ENCODE assay signal across 7 cellular contexts in genomic region chr10:123149568-123150228, GRCh38. TPM values are rescaled to one million over a fixed set of nuclear protein-coding genes. Genes with fewer than 3 reads are reported as not detected.
DNase-seq lines count a peak whose midpoint lies in the region; TF ChIP-seq lines count a peak whose summit lies in the region.

No MANE protein-coding gene starts in this region.

- peak overlapping the region; percentile 56 for H3K27ac Mint-ChIP-seq in activated T-helper 1 cell treated with anti-CD3 and anti-CD28 coated beads, Interleukin-12 subunit alpha, Interleukin-12 subunit beta, Interleukin-2, Interleukin-4 antibody, amounts not matched to agents 30 ng/mL and 10 ng/mL and 1 ng/mL, durations not matched to agents 14 hours and 24 hours and 36 hours

- H3K27me3 ChIP-seq in iPS-18a (ENCODE audit: control insufficient read depth, insufficient read depth, low read length), result peaks cover 91% of the 10 kb centered on the region

- H3K36me3 ChIP-seq in iPS-18a (ENCODE audit: control insufficient read depth, low read depth, low read length), result no peaks in the 10 kb centered on the region

- TF ChIP-seq POLR2A in lower leg skin (IDR thresholded peaks at IDR 0.05), result no peak

- H3K27ac ChIP-seq in iPS-18a (ENCODE audit: low read length), result no peak overlapping the region

- H3K9me3 ChIP-seq in iPS-18a (ENCODE audit: control insufficient read depth, low read depth, low read length), result no peaks in the 10 kb centered on the region

- peaks cover 43% of the 10 kb centered on the region for H3K27me3 Mint-ChIP-seq in activated T-helper 1 cell treated with anti-CD3 and anti-CD28 coated beads, Interleukin-12 subunit alpha, Interleukin-12 subunit beta, Interleukin-2, Interleukin-4 antibody, amounts not matched to agents 30 ng/mL and 10 ng/mL and 1 ng/mL, durations not matched to agents 14 hours and 24 hours and 36 hours (ENCODE audit: insufficient read depth)

- DNase-seq in GM20000 (ENCODE audit: low spot score), result peak; percentile 52
- no peak for DNase-seq in activated T-helper 1 cell treated with anti-CD3 and anti-CD28 coated beads, Interleukin-12 subunit alpha, Interleukin-12 subunit beta, Interleukin-2, Interleukin-4 antibody, amounts not matched to agents 30 ng/mL and 10 ng/mL and 1 ng/mL, durations not matched to agents 14 hours and 24 hours and 36 hours (ENCODE audit: low spot score)
- peak; percentile 64 for DNase-seq in stimulated activated CD8-positive, alpha-beta memory T cell treated with anti-CD3 and anti-CD28 coated beads, Interleukin-4, amount 100 ng/mL, for 48 hours
- no peak for DNase-seq in lower leg skin (ENCODE audit: low spot score in 2 of 2)
- no peak for DNase-seq in activated CD4-positive, CD25-positive, alpha-beta regulatory T cell (lab: John Stamatoyannopoulos, UW)
- DNase-seq in medulla oblongata (ENCODE audit: extremely low spot score), result no peak

- intact Hi-C loops in activated T-helper 1 cell treated with anti-CD3 and anti-CD28 coated beads, Interleukin-12 subunit alpha, Interleukin-12 subunit beta, Interleukin-2, Interleukin-4 antibody, amounts not matched to agents 30 ng/mL and 10 ng/mL and 1 ng/mL, durations not matched to agents 14 hours and 24 hours and 36 hours (cut with micrococcal nuclease), result loop anchor here (5.0 to 10.0 kb wide), 4 partner anchors 1075 to 1575 kb away; partner anchors contain the start of genes ATE1 and LHPP
- intact Hi-C loops in lower leg skin (cut with DNase I; ENCODE audit: low total_unique reads), result no loop called here

- H3K4me3 Mint-ChIP-seq in activated T-helper 1 cell treated with anti-CD3 and anti-CD28 coated beads, Interleukin-12 subunit alpha, Interleukin-12 subunit beta, Interleukin-2, Interleukin-4 antibody, amounts not matched to agents 30 ng/mL and 10 ng/mL and 1 ng/mL, durations not matched to agents 14 hours and 24 hours and 36 hours, result peak overlapping the region; percentile 71

- peak overlapping the region; percentile 63 for H3K4me3 ChIP-seq in iPS-18a (ENCODE audit: low read length)
- H3K4me3 ChIP-seq in lower leg skin (ENCODE audit: low read depth, poor library complexity, severe bottlenecking), result no peak overlapping the region

- H3K9ac ChIP-seq in iPS-18a (ENCODE audit: low read length), result peak overlapping the region; percentile 23

- WGBS in lower leg skin, 2 donors, result 1% methylated on average over 30 to 53 of the region's 76 CpGs

- peaks cover 53% of the 10 kb centered on the region for H3K4me1 ChIP-seq in iPS-18a (ENCODE audit: control insufficient read depth, low read depth, low read length)

- H3K9me3 Mint-ChIP-seq in activated T-helper 1 cell treated with anti-CD3 and anti-CD28 coated beads, Interleukin-12 subunit alpha, Interleukin-12 subunit beta, Interleukin-2, Interleukin-4 antibody, amounts not matched to agents 30 ng/mL and 10 ng/mL and 1 ng/mL, durations not matched to agents 14 hours and 24 hours and 36 hours, result no peaks in the 10 kb centered on the region

- peaks cover 44% of the 10 kb centered on the region for H3K4me1 Mint-ChIP-seq in activated T-helper 1 cell treated with anti-CD3 and anti-CD28 coated beads, Interleukin-12 subunit alpha, Interleukin-12 subunit beta, Interleukin-2, Interleukin-4 antibody, amounts not matched to agents 30 ng/mL and 10 ng/mL and 1 ng/mL, durations not matched to agents 14 hours and 24 hours and 36 hours (ENCODE audit: low read depth)

- TF ChIP-seq CTCF in GM20000 (IDR thresholded peaks at IDR 0.05; ENCODE audit: extremely low read depth, missing control alignments), result no peak
- TF ChIP-seq CTCF in lower leg skin (IDR thresholded peaks at IDR 0.05), result no peak

- peaks cover 5% of the 10 kb centered on the region for H3K36me3 Mint-ChIP-seq in activated T-helper 1 cell treated with anti-CD3 and anti-CD28 coated beads, Interleukin-12 subunit alpha, Interleukin-12 subunit beta, Interleukin-2, Interleukin-4 antibody, amounts not matched to agents 30 ng/mL and 10 ng/mL and 1 ng/mL, durations not matched to agents 14 hours and 24 hours and 36 hours (ENCODE audit: low read depth)

RNA-seq across cellular contexts. Expression of gene HMX2, which starts 1.8 kb away (rescaled TPM):
- not detected in 2 replicates for total RNA-seq in activated T-helper 1 cell treated with anti-CD3 and anti-CD28 coated beads, Interleukin-12 subunit alpha, Interleukin-12 subunit beta, Interleukin-2, Interleukin-4 antibody, amounts not matched to agents 30 ng/mL and 10 ng/mL and 1 ng/mL, durations not matched to agents 14 hours and 24 hours and 36 hours
- total RNA-seq in lower leg skin, result not detected

RNA-seq across cellular contexts. Expression of gene BUB3, which starts 4.5 kb away (rescaled TPM):
- total RNA-seq in activated T-helper 1 cell treated with anti-CD3 and anti-CD28 coated beads, Interleukin-12 subunit alpha, Interleukin-12 subunit beta, Interleukin-2, Interleukin-4 antibody, amounts not matched to agents 30 ng/mL and 10 ng/mL and 1 ng/mL, durations not matched to agents 14 hours and 24 hours and 36 hours, result 197 and 201 TPM in 2 replicates
- 100 to 1,000 TPM in 2 of 4 donors, 10 to 100 TPM in 2; 75.7 to 125 (median 102) TPM for total RNA-seq in lower leg skin

RNA-seq across cellular contexts. Expression of gene HMX3, which starts 13.9 kb away (rescaled TPM):
- not detected in 2 replicates for total RNA-seq in activated T-helper 1 cell treated with anti-CD3 and anti-CD28 coated beads, Interleukin-12 subunit alpha, Interleukin-12 subunit beta, Interleukin-2, Interleukin-4 antibody, amounts not matched to agents 30 ng/mL and 10 ng/mL and 1 ng/mL, durations not matched to agents 14 hours and 24 hours and 36 hours
- total RNA-seq in lower leg skin, result not detected

Comparison
In these comparisons a context has a peak if more than half of its experiments do, and no peak if none do; other contexts are left out.
1. DNase-seq: peak in GM20000 (single experiment) and stimulated activated CD8-positive, alpha-beta memory T cell treated with anti-CD3 and anti-CD28 coated beads, Interleukin-4, amount 100 ng/mL, for 48 hours (single experiment); none in activated T-helper 1 cell treated with anti-CD3 and anti-CD28 coated beads, Interleukin-12 subunit alpha, Interleukin-12 subunit beta, Interleukin-2, Interleukin-4 antibody, amounts not matched to agents 30 ng/mL and 10 ng/mL and 1 ng/mL, durations not matched to agents 14 hours and 24 hours and 36 hours (single experiment), lower leg skin (0 of 2), activated CD4-positive, CD25-positive, alpha-beta regulatory T cell (0 of 4) and medulla oblongata (single experiment).